Comparison of ENCODE assay signal across 28 cellular contexts in genomic region chrX:53429755-53430154, GRCh38.
"Had no signal": no experiment of that assay in that cellular context is flagged by ENCODE, and none has a peak within 500 bp of the region (broad histone marks: within the 10 kb centered on the region; RNA-seq: fewer than 3 reads in every experiment).

No MANE protein-coding gene starts in this region.

- H3K9me3 Mint-ChIP-seq: natural killer cell; stimulated activated effector memory CD8-positive, alpha-beta T cell treated with anti-CD3 and anti-CD28 coated beads, Interleukin-12 subunit alpha, Interleukin-12 subunit beta, amount 100 ng/mL, for 72 hours; stimulated activated naive CD8-positive, alpha-beta T cell treated with anti-CD3 and anti-CD28 coated beads, Interleukin-15, amount 100 ng/mL, for 72 hours had no signal

- H3K27me3 Mint-ChIP-seq: progenitor cell of endocrine pancreas; stimulated activated naive CD8-positive, alpha-beta T cell treated with anti-CD3 and anti-CD28 coated beads, Interleukin-15, amount 100 ng/mL, for 72 hours; type B pancreatic cell had no signal

- H3K4me1 ChIP-seq: neural progenitor cell, parathyroid adenoma, testis, upper lobe of right lung, uterus had no signal

- H3K9me3 ChIP-seq: ovary, psoas muscle, right lobe of liver, sigmoid colon, suprapubic skin, testis, tibial artery, transverse colon, upper lobe of right lung, uterus had no signal

- H3K27ac ChIP-seq: neural progenitor cell, ovary, parathyroid adenoma, psoas muscle, right lobe of liver, sigmoid colon, suprapubic skin, testis, tibial artery, transverse colon, upper lobe of right lung, uterus had no signal

- H3K4me3 Mint-ChIP-seq: natural killer cell; neural progenitor cell; stimulated activated effector memory CD8-positive, alpha-beta T cell treated with anti-CD3 and anti-CD28 coated beads, Interleukin-12 subunit alpha, Interleukin-12 subunit beta, amount 100 ng/mL, for 72 hours; stimulated activated naive CD8-positive, alpha-beta T cell treated with anti-CD3 and anti-CD28 coated beads, Interleukin-15, amount 100 ng/mL, for 72 hours; type B pancreatic cell had no signal

- DNase-seq: natural killer cell; occipital lobe; ovary; psoas muscle; right cardiac atrium; right lobe of liver; sigmoid colon; small intestine; stimulated activated CD4-positive, alpha-beta T cell treated with anti-CD3 and anti-CD28 coated beads, Interleukin-15, amount 100 ng/mL, for 24 hours; stimulated activated CD4-positive, alpha-beta T cell treated with anti-CD3 and anti-CD28 coated beads, Interleukin-2, amount 100 ng/mL, for 24 hours; stimulated activated CD4-positive, alpha-beta T cell treated with anti-CD3 and anti-CD28 coated beads, Interleukin-2, amount 100 ng/mL, for 48 hours; stimulated activated CD4-positive, alpha-beta T cell treated with anti-CD3 and anti-CD28 coated beads, Interleukin-4, amount 100 ng/mL, for 24 hours; stimulated activated naive CD4-positive, alpha-beta T cell; stimulated activated naive CD8-positive, alpha-beta T cell treated with anti-CD3 and anti-CD28 coated beads, Interleukin-15, amount 100 ng/mL, for 72 hours; stimulated activated naive CD8-positive, alpha-beta T cell treated with anti-CD3 and anti-CD28 coated beads, Interleukin-15, Interleukin-2, amounts not matched to agents 100 U/mL and 50 U/mL, for 24 hours; substantia nigra; testis; tibial artery; transverse colon; upper lobe of right lung; uterus had no signal

- H3K36me3 ChIP-seq: neural progenitor cell, ovary, transverse colon, uterus had no signal

- ATAC-seq: natural killer cell; psoas muscle; right cardiac atrium; right lobe of liver; stimulated activated effector memory CD8-positive, alpha-beta T cell treated with anti-CD3 and anti-CD28 coated beads, Interleukin-12 subunit alpha, Interleukin-12 subunit beta, amount 100 ng/mL, for 72 hours; stimulated activated naive CD8-positive, alpha-beta T cell treated with anti-CD3 and anti-CD28 coated beads, Interleukin-15, amount 100 ng/mL, for 72 hours; stimulated activated naive CD8-positive, alpha-beta T cell treated with anti-CD3 and anti-CD28 coated beads, Interleukin-15, Interleukin-2, amounts not matched to agents 100 U/mL and 50 U/mL, for 24 hours; upper lobe of right lung had no signal

- H3K4me3 ChIP-seq: neural progenitor cell, ovary, psoas muscle, right lobe of liver, sigmoid colon, suprapubic skin, testis, tibial artery, transverse colon, upper lobe of right lung, uterus had no signal

- H3K36me3 Mint-ChIP-seq: natural killer cell, type B pancreatic cell had no signal

- H3K27ac Mint-ChIP-seq: nephron, neural progenitor cell, progenitor cell of endocrine pancreas, type B pancreatic cell had no signal

- H3K27me3 ChIP-seq: neural progenitor cell, ovary, sigmoid colon, suprapubic skin, testis, tibial artery, transverse colon, upper lobe of right lung, uterus had no signal
